18 cellular contexts compared by ENCODE assay signal in genomic region chr7:48105045-48105444, GRCh38.
"Had no signal": no experiment of that assay in that cellular context is flagged by ENCODE, and none has a peak within 500 bp of the region (broad histone marks: within the 10 kb centered on the region; RNA-seq: fewer than 3 reads in every experiment).

No MANE protein-coding gene starts in this region.

- FAIRE-seq: bronchial epithelial cell, endometrium, islet of Langerhans, pancreas, TTC549 had no signal

- DNase-seq: activated B cell treated with CpG ODN at 0.5 μM for 24 hours; activated CD4-positive, alpha-beta T cell treated with anti-CD3 and anti-CD28 coated beads, Interleukin-2, amount 50 U/mL, for 1 hour; activated effector memory CD4-positive, alpha-beta T cell treated with Interleukin-2 at 50 U/mL for 16 hours; dorsolateral prefrontal cortex; foreskin keratinocyte; pancreas; stimulated activated CD4-positive, alpha-beta T cell treated with anti-CD3 and anti-CD28 coated beads, Interleukin-12 subunit alpha, Interleukin-12 subunit beta, amount 100 ng/mL, for 4 hours; testis; upper lobe of right lung had no signal

- ATAC-seq: foreskin keratinocyte, pancreas, SK-N-SH treated with all-trans-retinoic acid at 6 μM for 48 hours, upper lobe of right lung had no signal

- H3K9me3 ChIP-seq: ascending aorta, pancreas, testis, upper lobe of right lung had no signal

- H3K27me3 Mint-ChIP-seq: activated B cell treated with CpG ODN at 0.5 μM for 24 hours; stimulated activated naive CD8-positive, alpha-beta T cell treated with anti-CD3 and anti-CD28 coated beads, Interleukin-15, Interleukin-2, amounts not matched to agents 100 ng/mL and 50 ng/mL, for 24 hours had no signal

- H3K9me3 Mint-ChIP-seq: activated B cell treated with CpG ODN at 0.5 μM for 24 hours; neural crest cell; stimulated activated naive CD8-positive, alpha-beta T cell treated with anti-CD3 and anti-CD28 coated beads, Interleukin-15, Interleukin-2, amounts not matched to agents 100 ng/mL and 50 ng/mL, for 24 hours; T-helper 1 cell treated with Interleukin-12 subunit alpha and Interleukin-12 subunit beta and Interleukin-4 antibody, amounts not matched to agents 30 μg/mL and 1 μg/mL, for 36 hours had no signal

- H3K27ac ChIP-seq: ascending aorta, dorsolateral prefrontal cortex, foreskin keratinocyte, pancreas, testis, upper lobe of right lung had no signal

- H3K4me3 ChIP-seq: ascending aorta, dorsolateral prefrontal cortex, pancreas, testis, upper lobe of right lung had no signal

- H3K27me3 ChIP-seq: ascending aorta, dorsolateral prefrontal cortex, foreskin keratinocyte, pancreas, testis, upper lobe of right lung had no signal

- H3K4me1 ChIP-seq: ascending aorta, foreskin keratinocyte, pancreas, testis, upper lobe of right lung had no signal

- H3K27ac Mint-ChIP-seq: activated B cell treated with CpG ODN at 0.5 μM for 24 hours; T-helper 1 cell treated with Interleukin-12 subunit alpha and Interleukin-12 subunit beta and Interleukin-4 antibody, amounts not matched to agents 30 μg/mL and 1 μg/mL, for 36 hours had no signal

- H3K4me3 Mint-ChIP-seq: activated B cell treated with CpG ODN at 0.5 μM for 24 hours; neural crest cell; stimulated activated naive CD8-positive, alpha-beta T cell treated with anti-CD3 and anti-CD28 coated beads, Interleukin-15, Interleukin-2, amounts not matched to agents 100 ng/mL and 50 ng/mL, for 24 hours; T-helper 1 cell treated with Interleukin-12 subunit alpha and Interleukin-12 subunit beta and Interleukin-4 antibody, amounts not matched to agents 30 μg/mL and 1 μg/mL, for 36 hours had no signal

- H3K4me1 Mint-ChIP-seq: neural crest cell had no signal
